ENCODE assay signal across 24 cellular contexts in the genomic region with DNA sequence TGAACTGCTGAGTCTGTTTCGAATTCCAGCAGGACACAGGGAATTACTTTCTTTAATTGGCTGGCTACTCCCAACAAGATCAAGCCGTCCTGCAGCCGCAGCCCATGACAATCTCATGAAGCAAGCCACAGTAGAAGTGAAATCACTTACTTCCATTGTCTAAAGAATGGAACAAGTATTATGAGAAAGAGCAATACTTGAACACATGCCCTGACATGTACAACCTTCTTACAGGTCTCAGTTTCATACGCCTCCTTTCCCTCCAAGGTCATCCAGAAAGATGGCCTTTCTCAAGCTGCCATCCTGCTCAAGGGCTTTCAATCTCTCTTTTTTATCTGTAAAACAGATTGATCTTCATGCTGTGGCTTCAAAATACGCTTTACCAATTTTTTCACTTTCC.
DNase-seq lines count a peak whose midpoint lies in the region; ATAC-seq, FAIRE-seq and TF ChIP-seq lines count a peak whose summit lies in the region.
"Had no signal": no experiment of that assay in that cellular context is flagged by ENCODE, and none has a peak within 500 bp of the region (broad histone marks: within the 10 kb centered on the region; RNA-seq: fewer than 3 reads in every experiment).

No MANE protein-coding gene starts in this region.

- H3K79me2 ChIP-seq in GM23338 (replicated peaks; ENCODE audit: insufficient read depth) (no peaks in the 10 kb centered on the region), GM12878 (ENCODE audit: control insufficient read depth, insufficient read depth, low read length) (no peaks in the 10 kb centered on the region)

- H3K4me1 ChIP-seq in GM23338 (ENCODE audit: insufficient read depth) (no peaks in the 10 kb centered on the region), GM12878 (ENCODE audit: control insufficient read depth, insufficient read depth, low read length) (peaks cover 5% of the 10 kb centered on the region), ascending aorta (peaks cover 0 to 1% of the 10 kb centered on the region in 2 donors)
- H3K4me1 ChIP-seq: colonic mucosa had no signal

- no peaks in the 10 kb centered on the region for H3K9me3 Mint-ChIP-seq in activated naive CD4-positive, alpha-beta T cell treated with anti-CD3 and anti-CD28 coated beads for 36 hours
- H3K9me3 Mint-ChIP-seq in GM23338 (no peaks in the 10 kb centered on the region), nephron progenitor cell (no peaks in the 10 kb centered on the region)
- H3K9me3 Mint-ChIP-seq: endodermal cell had no signal

- H3K27ac ChIP-seq in GM23338 (ENCODE audit: low read depth) (peak overlapping the region; percentile 14; the same call in 1 of the 2 replicates), GM12878 (ENCODE audit: control insufficient read depth, insufficient read depth) (peak overlapping the region; percentile 50), ascending aorta (no peak overlapping the region)
- H3K27ac ChIP-seq: brain microvascular endothelial cell, C4-2B, colonic mucosa, RWPE1 had no signal

- peaks cover 59% of the 10 kb centered on the region for H3K36me3 Mint-ChIP-seq in activated naive CD4-positive, alpha-beta T cell treated with anti-CD3 and anti-CD28 coated beads for 36 hours (ENCODE audit: low read depth)
- H3K36me3 Mint-ChIP-seq in GM23338 (ENCODE audit: low read depth), result peaks cover 86% of the 10 kb centered on the region
- peaks cover 89% of the 10 kb centered on the region for H3K36me3 Mint-ChIP-seq in nephron progenitor cell (ENCODE audit: low read depth)

- CTCF ChIA-PET in activated naive CD4-positive, alpha-beta T cell treated with anti-CD3 and anti-CD28 coated beads for 36 hours (lab: Charles Lee), result no interaction called here
- CTCF ChIA-PET in GM12878 (lab: Yijun Ruan, JAX), result no interaction called here

- peaks cover 3% of the 10 kb centered on the region; the same call in 2 of the 3 replicates for H3K9me3 ChIP-seq in GM12878 (replicated peaks; ENCODE audit: control insufficient read depth, insufficient read depth, low read length)
- H3K9me3 ChIP-seq in ascending aorta, result no peaks in the 10 kb centered on the region
- H3K9me3 ChIP-seq: colonic mucosa, SK-N-SH had no signal

- BruUV-seq in GM12878 (replicated peaks; lab: Mats Ljungman, UMichigan), result no TSS peak

- H3K36me3 ChIP-seq in GM23338 (ENCODE audit: insufficient read depth) (peaks cover 21% of the 10 kb centered on the region), GM12878 (ENCODE audit: control insufficient read depth in 2 of 2, insufficient read depth in 2 of 2, low read length in 1 of 2) (peaks cover 16 to 40% of the 10 kb centered on the region in 2 experiments), ascending aorta (peaks cover 71 to 92% of the 10 kb centered on the region in 2 donors)

- no peak overlapping the region for H3K9ac ChIP-seq in GM12878 (ENCODE audit: control insufficient read depth, insufficient read depth, low read length)
- H3K9ac ChIP-seq: SK-N-SH had no signal

- H3K27me3 Mint-ChIP-seq in activated naive CD4-positive, alpha-beta T cell treated with anti-CD3 and anti-CD28 coated beads for 36 hours (ENCODE audit: low read depth), result no peaks in the 10 kb centered on the region
- H3K27me3 Mint-ChIP-seq in GM23338 (ENCODE audit: insufficient read depth, low read depth, poor library complexity) (peaks cover 2% of the 10 kb centered on the region), nephron progenitor cell (ENCODE audit: low read depth, poor library complexity) (no peaks in the 10 kb centered on the region)

- H3K4me2 ChIP-seq in GM23338 (no peak overlapping the region), GM12878 (ENCODE audit: control insufficient read depth, insufficient read depth) (no peak overlapping the region)
- H3K4me2 ChIP-seq: SK-N-SH had no signal

- no peak for TF ChIP-seq POLR2A in GM12878 (IDR thresholded peaks at IDR 0.05; ENCODE audit: low read depth, low read length)

- H3K27me3 ChIP-seq in GM23338 (ENCODE audit: insufficient read depth), result no peaks in the 10 kb centered on the region
- H3K27me3 ChIP-seq in GM12878 (replicated peaks in 1 of 2; ENCODE audit: control insufficient read depth in 2 of 2, insufficient read depth in 2 of 2, low read length in 1 of 2), result no peaks in the 10 kb centered on the region
- no peaks in the 10 kb centered on the region for H3K27me3 ChIP-seq in ascending aorta
- H3K27me3 ChIP-seq: brain microvascular endothelial cell, colonic mucosa had no signal

- no peak overlapping the region for H3K4me3 Mint-ChIP-seq in activated naive CD4-positive, alpha-beta T cell treated with anti-CD3 and anti-CD28 coated beads for 36 hours
- H3K4me3 Mint-ChIP-seq in GM23338 (no peak overlapping the region), nephron progenitor cell (no peak overlapping the region)
- H3K4me3 Mint-ChIP-seq: endodermal cell, mesothelial cell of epicardium, nephron had no signal

- H4K20me1 ChIP-seq in GM23338 (replicated peaks; ENCODE audit: insufficient read depth) (peaks cover 8% of the 10 kb centered on the region; the same call in 1 of the 2 replicates), GM12878 (ENCODE audit: control insufficient read depth, insufficient read depth) (no peaks in the 10 kb centered on the region)

- RAD21 ChIA-PET in GM12878 (lab: Charles Lee; ENCODE audit: unreplicated experiment), result no interaction called here

- H3K4me3 ChIP-seq in GM23338 (no peak overlapping the region), GM12878 (no peak overlapping the region), ascending aorta (no peak overlapping the region)
- H3K4me3 ChIP-seq: colonic mucosa had no signal

- TF ChIP-seq EP300 in GM12878 (IDR thresholded peaks at IDR 0.05; ENCODE audit: borderline replicate concordance in 1 of 2, control insufficient read depth in 1 of 2, low read depth in 2 of 2, low read length in 2 of 2), result no peak

- H3K4me1 Mint-ChIP-seq in activated naive CD4-positive, alpha-beta T cell treated with anti-CD3 and anti-CD28 coated beads for 36 hours (ENCODE audit: low read depth), result peaks cover 28% of the 10 kb centered on the region
- H3K4me1 Mint-ChIP-seq in GM23338, result no peaks in the 10 kb centered on the region
- H3K4me1 Mint-ChIP-seq in nephron progenitor cell, result no peaks in the 10 kb centered on the region
- H3K4me1 Mint-ChIP-seq: endodermal cell, mesothelial cell of epicardium, nephron had no signal

- intact Hi-C loops in activated naive CD4-positive, alpha-beta T cell treated with anti-CD3 and anti-CD28 coated beads for 36 hours (cut with micrococcal nuclease), result no loop called here
- intact Hi-C loops in GM12878 (cut with micrococcal nuclease; ENCODE audit: unreplicated experiment), result no loop called here
- intact Hi-C loops in ascending aorta (cut with DNase I), result no loop called here

- no peak for TF ChIP-seq CTCF in GM23338 (conservative IDR thresholded peaks at IDR 0.05; ENCODE audit: low read depth in 2 of 2)
- no peak for TF ChIP-seq CTCF in GM12878 (IDR thresholded peaks at IDR 0.05 in 2 of 3, conservative IDR thresholded peaks at IDR 0.05 in 1 of 3; ENCODE audit: control insufficient read depth in 2 of 3, extremely low read depth in 1 of 3, insufficient read depth in 1 of 3, low read depth in 3 of 3, low read length in 3 of 3)
- TF ChIP-seq CTCF in nephron progenitor cell (IDR thresholded peaks at IDR 0.05), result no peak
- no peak for TF ChIP-seq CTCF in ascending aorta (IDR thresholded peaks at IDR 0.05)

- peak overlapping the region; percentile 80 for H3K27ac Mint-ChIP-seq in activated naive CD4-positive, alpha-beta T cell treated with anti-CD3 and anti-CD28 coated beads for 36 hours
- H3K27ac Mint-ChIP-seq in GM23338 (no peak overlapping the region), nephron progenitor cell (peak overlapping the region; percentile 20)
- H3K27ac Mint-ChIP-seq: endodermal cell, mesothelial cell of epicardium, nephron had no signal

- in situ Hi-C loops in GM12878 (cut with MboI), result no loop called here

- no peak for DNase-seq in activated naive CD4-positive, alpha-beta T cell treated with anti-CD3 and anti-CD28 coated beads for 36 hours
- no peak for DNase-seq in activated naive CD4-positive, alpha-beta T cell treated with anti-CD3 and anti-CD28 coated beads, Interleukin-2, amount 50 U/mL, for 16 hours
- no peak for DNase-seq in GM23338 (ENCODE audit: low spot score)
- DNase-seq in GM12878 (ENCODE audit: low read depth, low spot score), result no peak
- no peak for DNase-seq in nephron progenitor cell
- DNase-seq in ascending aorta (ENCODE audit: low spot score in 2 of 2), result no peak
- DNase-seq in dermis blood vessel endothelial cell, result no peak
- DNase-seq: activated T-cell treated with anti-CD3 and anti-CD28 coated beads for 4 hours, brain microvascular endothelial cell, colonic mucosa, DMS 273 treated with DMSO at 0.1 percent for 48 hours, endodermal cell, Kasumi-1, NCI-H1930, NCI-H226, NCI-H774, posterior cingulate gyrus, SK-N-SH, T-helper 9 cell had no signal

- 92% methylated on average over 5 of the region's 5 CpGs for WGBS in GM12878 (ENCODE audit: insufficient coverage, insufficient replicate concordance, low lambda C conversion rate, missing lambda C conversion rate)

- no peak for FAIRE-seq in GM12878 (lab: Jason Lieb, UNC)

- ATAC-seq in GM23338, result no peak
- no peak for ATAC-seq in GM12878
- ATAC-seq in GM21576 (IDR thresholded peaks at IDR 0.05; ENCODE audit: unreplicated experiment), result no peak

- POLR2A ChIA-PET in GM12878 (lab: Charles Lee), result no interaction called here

- SMC1A ChIA-PET in GM12878 (lab: Charles Lee; ENCODE audit: uncharacterized antibody, unreplicated experiment), result interaction anchor here (1.2 to 1.7 kb wide), 2 partner anchors 12 to 81 kb away, joined by 3 to 4 read pairs; no protein-coding TSS in a partner anchor

- H3K9me2 ChIP-seq in GM23338 (ENCODE audit: insufficient read depth), result no peaks in the 10 kb centered on the region
- H3K9me2 ChIP-seq: SK-N-SH had no signal

- H2AFZ ChIP-seq in GM23338 (no peak overlapping the region), GM12878 (ENCODE audit: control insufficient read depth, low read depth, low read length) (no peak overlapping the region)

- no peak for TF ChIP-seq RAD21 in GM12878 (IDR thresholded peaks at IDR 0.05; ENCODE audit: insufficient read depth, low read depth, low read length)

- H3F3A ChIP-seq in GM23338 (replicated peaks; ENCODE audit: low read depth), result no peaks in the 10 kb centered on the region

TF ChIP-seq in GM23338, 12 proteins besides CTCF, POLR2A, EP300 and RAD21:
- no peak for TF ChIP-seq STAT1 (IDR thresholded peaks at IDR 0.05; ENCODE audit: unreplicated experiment)
TF ChIP-seq in GM23338: peak in this region for 0.

TF ChIP-seq in GM12878, 131 proteins besides CTCF, POLR2A, EP300 and RAD21 (continues in another document):
- TF ChIP-seq, protein P1, sequence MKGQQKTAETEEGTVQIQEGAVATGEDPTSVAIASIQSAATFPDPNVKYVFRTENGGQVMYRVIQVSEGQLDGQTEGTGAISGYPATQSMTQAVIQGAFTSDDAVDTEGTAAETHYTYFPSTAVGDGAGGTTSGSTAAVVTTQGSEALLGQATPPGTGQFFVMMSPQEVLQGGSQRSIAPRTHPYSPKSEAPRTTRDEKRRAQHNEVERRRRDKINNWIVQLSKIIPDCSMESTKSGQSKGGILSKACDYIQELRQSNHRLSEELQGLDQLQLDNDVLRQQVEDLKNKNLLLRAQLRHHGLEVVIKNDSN (IDR thresholded peaks at IDR 0.05; ENCODE audit: borderline replicate concordance, extremely low read length, insufficient read depth, low read depth, low read length), result no peak
- no peak for TF ChIP-seq MYC (IDR thresholded peaks at IDR 0.05; ENCODE audit: insufficient read depth, insufficient read length, insufficient replicate concordance, low read length, severe bottlenecking)
- TF ChIP-seq YY1 (IDR thresholded peaks at IDR 0.05; ENCODE audit: low read depth, low read length), result no peak

Comparison
In these comparisons a context has a peak if more than half of its experiments do, and no peak if none do; other contexts are left out.
1. H3K27ac ChIP-seq: peak in GM23338 (single experiment) and GM12878 (single experiment); none in ascending aorta (0 of 2).